In the genomic region with DNA sequence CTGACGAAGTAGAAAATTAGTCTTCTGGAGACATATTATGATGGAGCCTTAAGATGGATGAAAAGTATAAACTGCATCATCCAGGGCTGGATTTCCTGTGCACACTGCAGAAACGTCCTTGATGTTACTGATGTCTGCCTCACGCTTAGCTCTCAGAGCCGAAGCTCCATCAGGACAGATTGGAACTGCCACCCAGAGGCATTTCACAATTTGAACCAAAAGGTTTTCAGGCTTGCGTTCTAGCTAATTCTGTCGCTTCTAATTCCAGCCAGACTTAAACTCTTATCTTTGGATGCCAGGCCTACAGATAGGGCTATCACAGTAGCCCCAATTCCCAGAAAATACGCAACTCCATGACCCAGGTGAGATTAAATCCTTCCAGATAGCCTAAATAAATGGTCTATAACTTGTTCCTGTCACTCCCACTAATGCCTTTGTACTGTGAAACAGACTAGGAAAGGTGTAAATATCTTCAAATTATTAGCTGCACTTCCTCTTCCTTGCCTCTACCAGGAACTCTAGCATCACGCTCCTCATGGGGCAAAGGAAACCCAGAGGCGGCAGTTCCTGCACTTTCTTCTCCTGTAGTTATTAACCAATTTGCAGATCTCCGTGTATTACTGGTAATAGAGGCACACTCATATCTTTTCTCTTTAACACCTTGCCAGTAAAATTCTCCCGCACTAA, we compare ENCODE assay signal across 24 cellular contexts.
"Had no signal": no experiment of that assay in that cellular context is flagged by ENCODE, and none has a peak within 500 bp of the region (broad histone marks: within the 10 kb centered on the region; RNA-seq: fewer than 3 reads in every experiment).

No MANE protein-coding gene starts in this region.

- H3K36me3 ChIP-seq: esophagus squamous epithelium, left lung, lower lobe of right lung, neural progenitor cell, prostate gland, sigmoid colon, stomach, thyroid gland, vagina had no signal

- ATAC-seq: effector memory CD8-positive, alpha-beta T cell; left lung; lower lobe of right lung; naive thymus-derived CD4-positive, alpha-beta T cell; stimulated activated effector memory CD8-positive, alpha-beta T cell treated with anti-CD3 and anti-CD28 coated beads, Interleukin-12 subunit alpha, Interleukin-12 subunit beta, amount 100 ng/mL, for 72 hours had no signal

- FAIRE-seq: endometrium, kidney had no signal

- H3K4me3 ChIP-seq: esophagus squamous epithelium, hepatocyte, left lung, lower lobe of right lung, neural progenitor cell, prostate gland, sigmoid colon, stomach, thyroid gland, vagina had no signal

- H3K27me3 ChIP-seq: esophagus squamous epithelium, hepatocyte, left lung, neural progenitor cell, sigmoid colon, stomach, thyroid gland, vagina had no signal

- DNase-seq: cortex of kidney; effector memory CD8-positive, alpha-beta T cell; erythroblast; esophagus squamous epithelium; foreskin melanocyte; glutamatergic neuron; kidney; left lung; lower lobe of right lung; naive thymus-derived CD4-positive, alpha-beta T cell; right cardiac atrium; sigmoid colon; stimulated activated CD4-positive, alpha-beta T cell treated with anti-CD3 and anti-CD28 coated beads, Interleukin-2, amount 100 ng/mL, for 24 hours; stimulated activated CD4-positive, alpha-beta T cell treated with anti-CD3 and anti-CD28 coated beads, Interleukin-4, amount 100 ng/mL, for 24 hours; stimulated activated naive CD4-positive, alpha-beta T cell treated with Interleukin-2 at 50 U/mL for 16 hours; stomach; thyroid gland; trophoblast cell had no signal
